ENCODE assay signal across 30 cellular contexts in the genomic region with DNA sequence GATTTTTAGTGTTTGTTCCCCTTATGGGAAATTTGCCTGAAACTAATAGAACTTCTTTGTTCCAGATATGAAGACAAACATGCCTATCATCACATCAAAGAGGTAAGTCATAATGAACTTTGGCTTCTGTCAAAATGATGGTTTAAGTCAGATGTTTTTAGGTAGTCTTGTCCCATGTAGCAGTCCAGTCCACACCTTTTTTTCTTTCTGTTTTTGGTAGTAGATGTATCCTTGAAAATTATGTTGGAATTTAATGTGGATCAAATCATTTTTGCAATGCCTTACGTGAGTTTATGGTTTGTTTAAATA. TPM values are rescaled to one million over a fixed set of nuclear protein-coding genes. Genes with fewer than 3 reads are reported as not detected.
"Had no signal": no experiment of that assay in that cellular context is flagged by ENCODE, and none has a peak within 500 bp of the region (broad histone marks: within the 10 kb centered on the region; RNA-seq: fewer than 3 reads in every experiment).

No MANE protein-coding gene starts in this region.

- H3K4me3 ChIP-seq: stomach, suprapubic skin, testis, thoracic aorta, thyroid gland, tibial artery, tibial nerve, transverse colon, upper lobe of left lung, upper lobe of right lung, uterus, vagina had no signal

- H3K4me1 ChIP-seq: suprapubic skin, testis, thyroid gland, tibial artery, transverse colon, upper lobe of left lung, upper lobe of right lung, uterus, vagina had no signal

- H3K9me3 ChIP-seq: stomach, suprapubic skin, testis, thoracic aorta, thyroid gland, tibial artery, tibial nerve, transverse colon, upper lobe of left lung, upper lobe of right lung, uterus, vagina had no signal

- FAIRE-seq: urothelium cell line had no signal

- ATAC-seq: stimulated activated effector memory CD8-positive, alpha-beta T cell treated with anti-CD3 and anti-CD28 coated beads, Interleukin-12 subunit alpha, Interleukin-12 subunit beta, amount 100 ng/mL, for 72 hours; stimulated activated memory B cell treated with anti-CD40 and anti-IgM and Interleukin-4, amounts not matched to agents 10 μg/mL and 1 μg/mL and 100 μg/mL, for 72 hours; stimulated activated naive B cell treated with anti-CD40 and anti-IgM and Interleukin-4, amounts not matched to agents 10 μg/mL and 1 μg/mL and 100 μg/mL, for 72 hours; stimulated activated naive CD8-positive, alpha-beta T cell treated with anti-CD3 and anti-CD28 coated beads, Interleukin-15, amount 100 ng/mL, for 72 hours; stimulated activated naive CD8-positive, alpha-beta T cell treated with anti-CD3 and anti-CD28 coated beads, Interleukin-15, Interleukin-2, amounts not matched to agents 100 U/mL and 50 U/mL, for 24 hours; upper lobe of right lung had no signal

- DNase-seq: stimulated activated CD4-positive, alpha-beta T cell treated with anti-CD3 and anti-CD28 coated beads, Interleukin-2, amount 100 ng/mL, for 48 hours; stimulated activated CD4-positive, alpha-beta T cell treated with anti-CD3 and anti-CD28 coated beads, Interleukin-4, amount 100 ng/mL, for 1 hour; stimulated activated CD4-positive, alpha-beta T cell treated with anti-CD3 and anti-CD28 coated beads, Interleukin-4, amount 100 ng/mL, for 24 hours; stimulated activated CD4-positive, alpha-beta T cell treated with anti-CD3 and anti-CD28 coated beads, Interleukin-4, amount 100 ng/mL, for 4 hours; stimulated activated CD8-positive, alpha-beta memory T cell treated with anti-CD3 and anti-CD28 coated beads, Interleukin-4, amount 100 ng/mL, for 48 hours; stimulated activated naive B cell treated with anti-CD40 and anti-IgM and Interleukin-4, amounts not matched to agents 10 μg/mL and 1 μg/mL and 100 μg/mL, for 72 hours; stimulated activated naive CD4-positive, alpha-beta T cell; stimulated activated naive CD4-positive, alpha-beta T cell treated with Interleukin-2 at 50 U/mL for 16 hours; stimulated activated naive CD8-positive, alpha-beta T cell treated with anti-CD3 and anti-CD28 coated beads, Interleukin-15, amount 100 ng/mL, for 72 hours; stimulated activated naive CD8-positive, alpha-beta T cell treated with anti-CD3 and anti-CD28 coated beads, Interleukin-15, Interleukin-2, amounts not matched to agents 100 U/mL and 50 U/mL, for 24 hours; stomach; substantia nigra; testis; thyroid gland; tibial artery; transverse colon; trophoblast cell; upper lobe of left lung; upper lobe of right lung; uterus had no signal

- H3K27ac ChIP-seq: stomach, suprapubic skin, testis, thoracic aorta, thyroid gland, tibial artery, tibial nerve, transverse colon, upper lobe of left lung, upper lobe of right lung, uterus, vagina had no signal

- H3K36me3 ChIP-seq: uterus had no signal

- H3K27me3 ChIP-seq: stomach, suprapubic skin, testis, thyroid gland, tibial artery, tibial nerve, transverse colon, upper lobe of left lung, upper lobe of right lung, uterus, vagina had no signal

RNA-seq across cellular contexts. Expression of gene MKRN2OS, which starts 48.9 kb away (rescaled TPM):
- total RNA-seq: subcutaneous adipose tissue, temporal lobe, testis, thoracic aorta, thyroid gland, tibial nerve, upper lobe of right lung, urinary bladder, uterus, vagina had no signal
